ENCODE assay signal across 8 cellular contexts in genomic region chr10:119341236-119342016, GRCh38.
DNase-seq lines count a peak whose midpoint lies in the region; ATAC-seq and TF ChIP-seq lines count a peak whose summit lies in the region.

No MANE protein-coding gene starts in this region.

- H3K27me3 ChIP-seq in kidney epithelial cell (ENCODE audit: control insufficient read depth, insufficient read depth, low read length): no peaks in the 10 kb centered on the region

- peaks cover 30% of the 10 kb centered on the region for H3K4me1 Mint-ChIP-seq in activated naive CD4-positive, alpha-beta T cell treated with anti-CD3 and anti-CD28 coated beads for 36 hours (ENCODE audit: low read depth)

- no peak overlapping the region for H3K4me3 Mint-ChIP-seq in activated naive CD4-positive, alpha-beta T cell treated with anti-CD3 and anti-CD28 coated beads for 36 hours

- H3K36me3 ChIP-seq in kidney epithelial cell (ENCODE audit: control insufficient read depth, insufficient read depth, low read length): no peaks in the 10 kb centered on the region

- no peak for TF ChIP-seq CTCF in kidney epithelial cell (IDR thresholded peaks at IDR 0.05; ENCODE audit: insufficient read depth, low read length, poor library complexity, severe bottlenecking)

- H3K27me3 Mint-ChIP-seq in activated naive CD4-positive, alpha-beta T cell treated with anti-CD3 and anti-CD28 coated beads for 36 hours (ENCODE audit: low read depth): no peaks in the 10 kb centered on the region

- H3K27ac Mint-ChIP-seq in activated naive CD4-positive, alpha-beta T cell treated with anti-CD3 and anti-CD28 coated beads for 36 hours: no peak overlapping the region

- DNase-seq in Right ventricle myocardium inferior (ENCODE audit: missing footprints) (no peak), cardiac septum (ENCODE audit: low spot score) (no peak), kidney epithelial cell (ENCODE audit: low read depth) (peak; percentile 53), DMS114 treated with DMSO at 0.1 percent for 48 hours (lab: John Stamatoyannopoulos, UW; ENCODE audit: unreplicated experiment) (no peak), CD1c-positive myeloid dendritic cell (ENCODE audit: extremely low spot score) (no peak)
- peak; percentile 68 for DNase-seq in activated naive CD4-positive, alpha-beta T cell treated with anti-CD3 and anti-CD28 coated beads for 36 hours
- DNase-seq in stimulated activated CD8-positive, alpha-beta memory T cell treated with anti-CD3 and anti-CD28 coated beads, Interleukin-12 subunit alpha, Interleukin-12 subunit beta, amount 100 ng/mL, for 4 hours (ENCODE audit: low read depth): peak; percentile 15

- ATAC-seq in Right ventricle myocardium inferior (peak; percentile 74), HG02642 (IDR thresholded peaks at IDR 0.05; ENCODE audit: poor library complexity, unreplicated experiment) (no peak)

- H3K9me3 Mint-ChIP-seq in activated naive CD4-positive, alpha-beta T cell treated with anti-CD3 and anti-CD28 coated beads for 36 hours: no peaks in the 10 kb centered on the region

- H3K4me3 ChIP-seq in kidney epithelial cell (ENCODE audit: low read depth, low read length): no peak overlapping the region

- CTCF ChIA-PET in activated naive CD4-positive, alpha-beta T cell treated with anti-CD3 and anti-CD28 coated beads for 36 hours (lab: Charles Lee): interaction anchor here (0.6 to 1.6 kb wide), 3 partner anchors 22 to 142 kb away, joined by 3 to 4 read pairs (median 3); no protein-coding TSS in a partner anchor

- peaks cover 8% of the 10 kb centered on the region for H3K36me3 Mint-ChIP-seq in activated naive CD4-positive, alpha-beta T cell treated with anti-CD3 and anti-CD28 coated beads for 36 hours (ENCODE audit: low read depth)

- intact Hi-C loops in Right ventricle myocardium inferior (cut with DNase I) (loop anchor here (1.0 to 5.0 kb wide), 3 partner anchors 36 to 135 kb away; partner anchors contain the start of gene GRK5), cardiac septum (cut with DNase I) (no loop called here)
- intact Hi-C loops in activated naive CD4-positive, alpha-beta T cell treated with anti-CD3 and anti-CD28 coated beads for 36 hours (cut with micrococcal nuclease): no loop called here

Comparison
In these comparisons a context has a peak if more than half of its experiments do, and no peak if none do; other contexts are left out.
1. DNase-seq: peak in activated naive CD4-positive, alpha-beta T cell treated with anti-CD3 and anti-CD28 coated beads for 36 hours (single experiment), kidney epithelial cell (single experiment) and stimulated activated CD8-positive, alpha-beta memory T cell treated with anti-CD3 and anti-CD28 coated beads, Interleukin-12 subunit alpha, Interleukin-12 subunit beta, amount 100 ng/mL, for 4 hours (single experiment); none in Right ventricle myocardium inferior (single experiment), cardiac septum (single experiment), DMS114 treated with DMSO at 0.1 percent for 48 hours (single experiment) and CD1c-positive myeloid dendritic cell (single experiment).